In genomic region chr11:111359223-111360149, GRCh38 we compare ENCODE assay signal across 15 cellular contexts. TPM values are rescaled to one million over a fixed set of nuclear protein-coding genes. Genes with fewer than 3 reads are reported as not detected.
DNase-seq lines count a peak whose midpoint lies in the region; ATAC-seq, FAIRE-seq and TF ChIP-seq lines count a peak whose summit lies in the region.
"Had no signal": no experiment of that assay in that cellular context is flagged by ENCODE, and none has a peak within 500 bp of the region (broad histone marks: within the 10 kb centered on the region; RNA-seq: fewer than 3 reads in every experiment).

No MANE protein-coding gene starts in this region.

- no peaks in the 10 kb centered on the region for H3K9me2 ChIP-seq in SU-DHL-6 (replicated peaks; ENCODE audit: insufficient read depth, low read length)

- no peaks in the 10 kb centered on the region for H3K79me1 ChIP-seq in trophoblast cell (ENCODE audit: low read length)

- no peak overlapping the region for H2BK5ac ChIP-seq in trophoblast cell (ENCODE audit: low read depth, low read length, poor library complexity)

- no peaks in the 10 kb centered on the region for H3K9me3 ChIP-seq in DND-41 (ENCODE audit: insufficient read depth, low read length, severe bottlenecking)
- H3K9me3 ChIP-seq in SU-DHL-6 (ENCODE audit: insufficient read depth, low read length): no peaks in the 10 kb centered on the region
- H3K9me3 ChIP-seq in trophoblast cell (ENCODE audit: insufficient read depth, low read depth, low read length): no peaks in the 10 kb centered on the region
- H3K9me3 ChIP-seq: HAP-1, thoracic aorta had no signal

- H2AK5ac ChIP-seq in trophoblast cell (ENCODE audit: low read length): no peak overlapping the region

- no peak overlapping the region for H3K4me3 Mint-ChIP-seq in memory B cell

- peak; percentile 73 for ATAC-seq in DND-41 (ENCODE audit: insufficient read depth, low read depth)
- peak; percentile 48 for ATAC-seq in memory B cell (ENCODE audit: low read depth)
- ATAC-seq in HG03045 (IDR thresholded peaks at IDR 0.05; ENCODE audit: unreplicated experiment): no peak

- no peak overlapping the region for H3K14ac ChIP-seq in trophoblast cell (ENCODE audit: low read length)

- no peak overlapping the region for H3K4me2 ChIP-seq in DND-41 (ENCODE audit: insufficient read depth, low read length)
- peak overlapping the region; percentile 70 for H3K4me2 ChIP-seq in SU-DHL-6 (ENCODE audit: low read depth, low read length, poor library complexity, severe bottlenecking)
- no peak overlapping the region for H3K4me2 ChIP-seq in trophoblast cell (ENCODE audit: low read length)

- no peaks in the 10 kb centered on the region for H3K9me3 Mint-ChIP-seq in memory B cell
- H3K9me3 Mint-ChIP-seq: IgD-negative memory B cell had no signal

- no peak overlapping the region for H3K4me3 ChIP-seq in DND-41 (ENCODE audit: low read depth in 1 of 2, low read length in 2 of 2)
- peak overlapping the region; percentile 5 for H3K4me3 ChIP-seq in SU-DHL-6 (ENCODE audit: insufficient read depth, low read length, poor library complexity, severe bottlenecking)
- H3K4me3 ChIP-seq in trophoblast cell (ENCODE audit: low read depth, low read length): no peak overlapping the region
- H3K4me3 ChIP-seq: HAP-1, thoracic aorta had no signal

- no peak overlapping the region for H3K27ac Mint-ChIP-seq in memory B cell
- H3K27ac Mint-ChIP-seq: IgD-negative memory B cell had no signal

- H3K4me1 Mint-ChIP-seq in memory B cell: peaks cover 42% of the 10 kb centered on the region

- H2BK12ac ChIP-seq in trophoblast cell (ENCODE audit: low read length): no peak overlapping the region

- H3F3A ChIP-seq in SU-DHL-6 (ENCODE audit: insufficient read depth): peaks cover 60% of the 10 kb centered on the region

- peaks cover 32% of the 10 kb centered on the region for H3K36me3 Mint-ChIP-seq in memory B cell

- FAIRE-seq in GM18507 (lab: Jason Lieb, UNC): peak; percentile 12
- FAIRE-seq: astrocyte, D721Med, keratinocyte had no signal

- peak; percentile 16 for DNase-seq in DND-41
- DNase-seq in GM18507 (ENCODE audit: extremely low spot score, insufficient read length, low read depth): no peak
- DNase-seq in memory B cell (ENCODE audit: low spot score in 2 of 2): no peak
- DNase-seq in nucleus accumbens (lab: John Stamatoyannopoulos, UW): no peak
- no peak for DNase-seq in trophoblast cell
- DNase-seq: activated T-cell treated with anti-CD3 and anti-CD28 coated beads for 4 hours had no signal

- H3K27ac ChIP-seq in DND-41 (ENCODE audit: low read length) (no peak overlapping the region), SU-DHL-6 (ENCODE audit: low read depth, low read length) (peak overlapping the region; percentile 94), trophoblast cell (ENCODE audit: low read depth, low read length) (no peak overlapping the region)
- H3K27ac ChIP-seq: thoracic aorta had no signal

- H4K8ac ChIP-seq in trophoblast cell (ENCODE audit: low read depth, low read length): no peak overlapping the region

- H3K79me2 ChIP-seq in DND-41 (ENCODE audit: insufficient read depth, low read length) (no peaks in the 10 kb centered on the region), SU-DHL-6 (ENCODE audit: insufficient read depth, low read length) (peaks cover 53% of the 10 kb centered on the region), trophoblast cell (ENCODE audit: control insufficient read depth, insufficient read depth, low read length, poor library complexity) (no peaks in the 10 kb centered on the region)

- no peaks in the 10 kb centered on the region for H4K20me1 ChIP-seq in DND-41 (ENCODE audit: insufficient read depth, low read length)
- H4K20me1 ChIP-seq in SU-DHL-6 (ENCODE audit: low read depth, low read length): no peaks in the 10 kb centered on the region

- TF ChIP-seq CTCF in DND-41 (IDR thresholded peaks at IDR 0.05; ENCODE audit: borderline replicate concordance, extremely low read depth, low read length, poor library complexity, severe bottlenecking) (peak; percentile 40), SU-DHL-6 (IDR thresholded peaks at IDR 0.05; ENCODE audit: insufficient read depth, low read length, poor library complexity, severe bottlenecking) (peak; percentile 42)

- no peak overlapping the region for H3K23ac ChIP-seq in trophoblast cell (ENCODE audit: low read length)

- H3K27me3 Mint-ChIP-seq in memory B cell: no peaks in the 10 kb centered on the region
- H3K27me3 Mint-ChIP-seq: IgD-negative memory B cell had no signal

- H3K27me3 ChIP-seq in DND-41 (ENCODE audit: insufficient read depth, low read length, poor library complexity): no peaks in the 10 kb centered on the region
- H3K27me3 ChIP-seq in SU-DHL-6 (ENCODE audit: low read length): no peaks in the 10 kb centered on the region
- no peaks in the 10 kb centered on the region for H3K27me3 ChIP-seq in trophoblast cell (ENCODE audit: insufficient read depth, low read length)

- no peak overlapping the region for H3K18ac ChIP-seq in trophoblast cell (ENCODE audit: low read length)

- no peak overlapping the region for H4K12ac ChIP-seq in trophoblast cell (ENCODE audit: low read depth, low read length)

- H2AFZ ChIP-seq in DND-41 (ENCODE audit: low read depth, low read length) (no peak overlapping the region), SU-DHL-6 (ENCODE audit: low read depth, low read length, severe bottlenecking) (no peak overlapping the region), trophoblast cell (ENCODE audit: insufficient read depth, low read length, poor library complexity) (no peak overlapping the region)

- no peaks in the 10 kb centered on the region for H3K4me1 ChIP-seq in DND-41 (ENCODE audit: insufficient read depth, low read length)
- peaks cover 6 to 9% of the 10 kb centered on the region in 2 experiments for H3K4me1 ChIP-seq in trophoblast cell (ENCODE audit: control insufficient read depth in 1 of 2, insufficient read depth in 2 of 2, low read length in 2 of 2)
- H3K4me1 ChIP-seq: HAP-1 had no signal

- H3K36me3 ChIP-seq in DND-41 (ENCODE audit: insufficient read depth, low read length) (peaks cover 4% of the 10 kb centered on the region; the same call in 1 of the 2 replicates), SU-DHL-6 (ENCODE audit: low read length) (peaks cover 24% of the 10 kb centered on the region), trophoblast cell (ENCODE audit: control insufficient read depth in 1 of 2, insufficient read depth in 2 of 2, low read length in 2 of 2) (no peaks in the 10 kb centered on the region)
- H3K36me3 ChIP-seq: HAP-1, thoracic aorta had no signal

- H3K9ac ChIP-seq in DND-41 (ENCODE audit: low read depth, low read length) (no peak overlapping the region), SU-DHL-6 (ENCODE audit: low read length) (peak overlapping the region; percentile 67), trophoblast cell (ENCODE audit: low read length) (no peak overlapping the region)

- H2BK120ac ChIP-seq in trophoblast cell (ENCODE audit: insufficient read depth, low read length, poor library complexity): no peak overlapping the region

- H4K91ac ChIP-seq in trophoblast cell (ENCODE audit: low read depth, low read length): no peak overlapping the region

- no CpG with 5 or more reads among the region's 7 CpGs for WGBS in trophoblast cell (ENCODE audit: extremely low coverage, insufficient coverage, insufficient read length)

- H3K4ac ChIP-seq in trophoblast cell (ENCODE audit: low read depth, low read length): no peak overlapping the region

RNA-seq across cellular contexts. Expression of gene POU2AF1, which starts 19.6 kb away (rescaled TPM):
- polyA plus RNA-seq in trophoblast cell (2013): 0.08 TPM in 1 of 2 replicates, not detected in the other
- polyA plus RNA-seq: keratinocyte, neural cell had no signal
